In genomic region chr19:34345934-34346333, GRCh38 we compare ENCODE assay signal across 8 cellular contexts. TPM values are rescaled to one million over a fixed set of nuclear protein-coding genes. Genes with fewer than 3 reads are reported as not detected.
DNase-seq lines count a peak whose midpoint lies in the region; ATAC-seq and TF ChIP-seq lines count a peak whose summit lies in the region.

No MANE protein-coding gene starts in this region.

- H3K79me1 ChIP-seq in mesendoderm (ENCODE audit: low read length): no peaks in the 10 kb centered on the region

- TF ChIP-seq CTCF in AG10803 (conservative IDR thresholded peaks at IDR 0.05; ENCODE audit: low read length): peak; percentile 91

- H3K36me3 ChIP-seq in mesendoderm (ENCODE audit: control insufficient read depth, insufficient read depth, low read length): peaks cover 11% of the 10 kb centered on the region

- H2BK120ac ChIP-seq in mesendoderm (ENCODE audit: low read depth, low read length): no peak overlapping the region

- H3K27me3 ChIP-seq in mesendoderm (ENCODE audit: insufficient read depth, low read length, poor library complexity): no peaks in the 10 kb centered on the region

- no CpG with 5 or more reads among the region's 7 CpGs for WGBS in mesendoderm (ENCODE audit: extremely low coverage, insufficient coverage, low lambda C conversion rate)

- H3K23ac ChIP-seq in mesendoderm (ENCODE audit: low read length): no peak overlapping the region

- no peak overlapping the region for H3K27ac ChIP-seq in mesendoderm (ENCODE audit: low read depth, low read length)

- POLR2A ChIA-PET in activated CD4-positive, alpha-beta memory T cell treated with anti-CD3 and anti-CD28 coated beads for 36 hours (lab: Charles Lee): no interaction called here

- H3K9ac ChIP-seq in mesendoderm (ENCODE audit: low read length): no peak overlapping the region

- H3K27me3 Mint-ChIP-seq in activated CD4-positive, alpha-beta memory T cell treated with anti-CD3 and anti-CD28 coated beads for 36 hours: no peaks in the 10 kb centered on the region

- H3K36me3 Mint-ChIP-seq in activated CD4-positive, alpha-beta memory T cell treated with anti-CD3 and anti-CD28 coated beads for 36 hours: peaks cover 16% of the 10 kb centered on the region

- no peak overlapping the region for H3K4me2 ChIP-seq in mesendoderm (ENCODE audit: low read length)

- H3K4me1 ChIP-seq in mesendoderm (ENCODE audit: control insufficient read depth, low read depth, low read length): no peaks in the 10 kb centered on the region

- intact Hi-C loops in activated CD4-positive, alpha-beta memory T cell treated with anti-CD3 and anti-CD28 coated beads for 36 hours (cut with micrococcal nuclease): no loop called here

- DNase-seq in AG10803 (ENCODE audit: low read depth) (peak; percentile 58), GOT3 (lab: John Stamatoyannopoulos, UW) (peak; percentile 7), NCI-H510A (lab: John Stamatoyannopoulos, UW) (peak; percentile 57), ecto neural progenitor cell (ENCODE audit: low spot score) (peak; percentile 82), mesendoderm (peak; percentile 89)
- DNase-seq in activated CD4-positive, alpha-beta memory T cell treated with anti-CD3 and anti-CD28 coated beads for 36 hours: peak; percentile 84
- peak; percentile 37 to 57 for DNase-seq in stimulated activated CD8-positive, alpha-beta memory T cell treated with anti-CD3 and anti-CD28 coated beads, Interleukin-7, amount 100 ng/mL, for 1 hour (ENCODE audit: low read depth in 2 of 2)

- H2BK15ac ChIP-seq in mesendoderm (replicated peaks; ENCODE audit: low read depth): no peak overlapping the region

- H3K27ac Mint-ChIP-seq in activated CD4-positive, alpha-beta memory T cell treated with anti-CD3 and anti-CD28 coated beads for 36 hours: no peak overlapping the region

- H3K4ac ChIP-seq in mesendoderm (ENCODE audit: low read depth, low read length): no peak overlapping the region

- no peaks in the 10 kb centered on the region for H3K9me3 Mint-ChIP-seq in activated CD4-positive, alpha-beta memory T cell treated with anti-CD3 and anti-CD28 coated beads for 36 hours

- no peak overlapping the region for H3K18ac ChIP-seq in mesendoderm (ENCODE audit: low read length)

- no peak overlapping the region for H2AK5ac ChIP-seq in mesendoderm (ENCODE audit: low read length)

- no peak overlapping the region for H2BK5ac ChIP-seq in mesendoderm (ENCODE audit: low read length)

- no peak for ATAC-seq in GM18868 (IDR thresholded peaks at IDR 0.05; ENCODE audit: unreplicated experiment)

- H3K4me3 ChIP-seq in AG10803 (ENCODE audit: low read length) (no peak overlapping the region), mesendoderm (ENCODE audit: low read length) (no peak overlapping the region)

- H4K8ac ChIP-seq in mesendoderm (ENCODE audit: low read depth, low read length): no peak overlapping the region

- peaks cover 17% of the 10 kb centered on the region for H3K4me1 Mint-ChIP-seq in activated CD4-positive, alpha-beta memory T cell treated with anti-CD3 and anti-CD28 coated beads for 36 hours (ENCODE audit: low read depth)

- CTCF ChIA-PET in activated CD4-positive, alpha-beta memory T cell treated with anti-CD3 and anti-CD28 coated beads for 36 hours (lab: Charles Lee): interaction anchor here (0.6 to 4.1 kb wide), 27 partner anchors 8 to 1089 kb away, joined by 3 to 22 read pairs (median 4); partner anchors contain the start of genes GPI and UBA2

- no peak overlapping the region for H3K4me3 Mint-ChIP-seq in activated CD4-positive, alpha-beta memory T cell treated with anti-CD3 and anti-CD28 coated beads for 36 hours

- H4K5ac ChIP-seq in mesendoderm (ENCODE audit: low read length): no peak overlapping the region

- H3K79me2 ChIP-seq in mesendoderm (ENCODE audit: control insufficient read depth, insufficient read depth, low read length): no peaks in the 10 kb centered on the region

- H3K56ac ChIP-seq in mesendoderm (ENCODE audit: low read length): no peak overlapping the region

RNA-seq across cellular contexts. Expression of gene GPI, which starts 19.1 kb away (rescaled TPM):
- 100 to 1,000 TPM; 549 to 564 TPM for total RNA-seq in activated CD4-positive, alpha-beta memory T cell treated with anti-CD3 and anti-CD28 coated beads for 36 hours
- polyA plus RNA-seq in mesendoderm (2013, experiment 1 of 2): 123 TPM
- 126 TPM for polyA plus RNA-seq in mesendoderm (2013, experiment 2 of 2)

RNA-seq across cellular contexts. Expression of gene PDCD2L, which starts 58.3 kb away (rescaled TPM):
- total RNA-seq in activated CD4-positive, alpha-beta memory T cell treated with anti-CD3 and anti-CD28 coated beads for 36 hours: 10 to 100 TPM; 29.8 TPM
- 72.4 TPM for polyA plus RNA-seq in mesendoderm (2013, experiment 1 of 2)
- 67.4 TPM for polyA plus RNA-seq in mesendoderm (2013, experiment 2 of 2)

Comparison
In these comparisons a context has a peak if more than half of its experiments do, and no peak if none do; other contexts are left out.
1. DNase-seq: peak in every context shown above with its lines; median percentile 89 in mesendoderm; 84 in activated CD4-positive, alpha-beta memory T cell treated with anti-CD3 and anti-CD28 coated beads for 36 hours; 82 in ecto neural progenitor cell; 58 in AG10803; 57 in NCI-H510A; 47 in stimulated activated CD8-positive, alpha-beta memory T cell treated with anti-CD3 and anti-CD28 coated beads, Interleukin-7, amount 100 ng/mL, for 1 hour; 7 in GOT3.